In the genomic region with DNA sequence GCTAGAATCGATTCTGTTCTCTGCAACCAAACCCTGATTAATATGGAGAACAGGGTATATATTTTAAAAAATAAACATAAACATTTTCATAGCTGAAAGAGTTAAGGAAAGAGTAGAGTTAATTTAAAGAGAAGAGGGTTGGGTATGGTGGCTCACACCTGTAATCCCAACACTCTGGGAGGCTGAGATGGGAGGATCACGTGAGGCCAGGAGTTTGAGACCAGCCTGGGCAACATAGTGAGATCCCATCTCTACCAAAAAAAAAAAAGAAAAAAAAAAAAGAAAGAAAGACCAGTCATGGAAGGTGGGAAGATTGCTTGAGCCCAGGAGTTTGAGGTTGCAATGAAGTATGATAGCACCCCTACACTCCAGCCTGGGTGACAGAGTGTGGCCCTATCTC, we compare ENCODE assay signal across 2 cellular contexts.
TF ChIP-seq lines count a peak whose summit lies in the region.

No MANE protein-coding gene starts in this region.

TF ChIP-seq in HEK293, 187 proteins besides CTCF, POLR2A, EP300 and RAD21:
- peak; percentile 68; the same call in 1 of the 2 replicates for TF ChIP-seq ZNF121 (tag by site-specific recombination; IDR thresholded peaks at IDR 0.05)
- TF ChIP-seq, protein P1, sequence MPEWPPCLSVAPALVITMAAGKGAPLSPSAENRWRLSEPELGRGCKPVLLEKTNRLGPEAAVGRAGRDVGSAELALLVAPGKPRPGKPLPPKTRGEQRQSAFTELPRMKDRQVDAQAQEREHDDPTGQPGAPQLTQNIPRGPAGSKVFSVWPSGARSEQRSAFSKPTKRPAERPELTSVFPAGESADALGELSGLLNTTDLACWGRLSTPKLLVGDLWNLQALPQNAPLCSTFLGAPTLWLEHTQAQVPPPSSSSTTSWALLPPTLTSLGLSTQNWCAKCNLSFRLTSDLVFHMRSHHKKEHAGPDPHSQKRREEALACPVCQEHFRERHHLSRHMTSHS (tag by site-specific recombination; IDR thresholded peaks at IDR 0.05): no peak

TF ChIP-seq in K562, 482 proteins besides CTCF, POLR2A, EP300 and RAD21:
- TF ChIP-seq ZNF121 (CRISPR knock-in tag; conservative IDR thresholded peaks at IDR 0.05): peak; percentile 80
- no peak for TF ChIP-seq ZNF561 (CRISPR knock-in tag; conservative IDR thresholded peaks at IDR 0.05)
